In the genomic region with DNA sequence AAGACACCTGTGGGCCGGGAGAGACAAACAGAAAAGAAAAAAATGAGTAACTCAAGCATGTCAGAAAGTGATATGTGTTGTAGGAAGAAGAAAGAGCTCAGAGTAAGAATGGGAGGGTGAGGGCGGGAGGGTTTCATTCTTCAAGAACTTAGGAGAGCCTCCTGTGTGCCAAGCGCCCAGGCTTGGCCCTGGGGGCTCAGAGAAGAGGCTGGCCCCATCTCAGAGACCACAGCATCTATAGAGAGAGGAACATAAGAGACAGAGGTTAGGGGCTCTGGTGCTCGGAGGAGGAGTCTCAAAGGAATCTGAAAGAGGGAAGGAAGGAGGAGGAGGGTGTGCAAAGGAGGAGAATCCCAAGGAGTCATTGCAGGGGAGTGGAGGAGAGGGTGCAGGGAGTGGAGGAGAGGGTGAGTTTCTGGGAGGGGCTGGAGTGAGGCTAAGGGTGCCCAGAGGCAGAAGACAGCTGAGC, we compare ENCODE assay signal across 10 cellular contexts.
DNase-seq lines count a peak whose midpoint lies in the region; ATAC-seq, FAIRE-seq and TF ChIP-seq lines count a peak whose summit lies in the region.
"Had no signal": no experiment of that assay in that cellular context is flagged by ENCODE, and none has a peak within 500 bp of the region (broad histone marks: within the 10 kb centered on the region; RNA-seq: fewer than 3 reads in every experiment).

No MANE protein-coding gene starts in this region.

- no peaks in the 10 kb centered on the region for H3K9me3 ChIP-seq in small intestine (ENCODE audit: control insufficient read depth, low read depth)
- H3K9me3 ChIP-seq: Peyer's patch had no signal

- 45 to 49% (median 45%) methylated on average over 4 of the region's 4 CpGs for WGBS in small intestine, 3 donors

- no peak for FAIRE-seq in small intestine (lab: Jason Lieb, UNC)

- H3K4me1 Mint-ChIP-seq in chondrocyte (ENCODE audit: low read depth) = peaks cover 40% of the 10 kb centered on the region

- H3K36me3 Mint-ChIP-seq in chondrocyte (ENCODE audit: low read depth) = peaks cover 1% of the 10 kb centered on the region

- peaks cover 9% of the 10 kb centered on the region for H3K9me3 Mint-ChIP-seq in chondrocyte (ENCODE audit: low read depth)

- H3K27me3 ChIP-seq in small intestine (ENCODE audit: control insufficient read depth in 2 of 2, insufficient read depth in 2 of 2, low read length in 2 of 2) (no peaks in the 10 kb centered on the region), H7 (ENCODE audit: control insufficient read depth, insufficient read depth, low read length) (no peaks in the 10 kb centered on the region)
- H3K27me3 ChIP-seq: hepatocyte, Peyer's patch had no signal

- peaks cover 3% of the 10 kb centered on the region for H3K27me3 Mint-ChIP-seq in chondrocyte (ENCODE audit: low read depth)

- no peaks in the 10 kb centered on the region for H3K36me3 ChIP-seq in small intestine (ENCODE audit: control insufficient read depth in 2 of 2, insufficient read depth in 2 of 2, low read length in 2 of 2)
- H3K36me3 ChIP-seq in H7 (replicated peaks; ENCODE audit: control insufficient read depth, insufficient read depth, low read length) = no peaks in the 10 kb centered on the region
- H3K36me3 ChIP-seq: Peyer's patch had no signal

- ATAC-seq in GM21619 (IDR thresholded peaks at IDR 0.05; ENCODE audit: unreplicated experiment) = peak; percentile 28
- no peak for ATAC-seq in HG03139 (IDR thresholded peaks at IDR 0.05; ENCODE audit: unreplicated experiment)

- peak overlapping the region; percentile 49 to 62 for H3K27ac ChIP-seq in small intestine (ENCODE audit: low read depth in 1 of 2, low read length in 1 of 2)
- H3K27ac ChIP-seq: hepatocyte, KMS-11 had no signal

- H3K4me3 ChIP-seq in small intestine (ENCODE audit: low read depth in 1 of 2, low read length in 2 of 2) (no peak overlapping the region), H7 (ENCODE audit: insufficient read depth, low read depth, low read length) (no peak overlapping the region)
- H3K4me3 ChIP-seq: hepatocyte had no signal

- H3K27ac Mint-ChIP-seq in chondrocyte (ENCODE audit: unreplicated experiment) = peak overlapping the region; percentile 91

- peaks cover 0 to 5% of the 10 kb centered on the region in 2 donors for H3K4me1 ChIP-seq in small intestine (ENCODE audit: control insufficient read depth in 2 of 2, insufficient read depth in 1 of 2, low read depth in 1 of 2, low read length in 1 of 2)

- DNase-seq in NCI-H69 (lab: John Stamatoyannopoulos, UW) = peak; percentile 29
- DNase-seq in chondrocyte (ENCODE audit: low spot score) = no peak
- no peak for DNase-seq in small intestine
- DNase-seq in H7 = no peak
- no peak for DNase-seq in DMS153 (lab: John Stamatoyannopoulos, UW)

- no peak for TF ChIP-seq CTCF in chondrocyte (IDR thresholded peaks at IDR 0.05)

- H3K4me3 Mint-ChIP-seq in chondrocyte (ENCODE audit: unreplicated experiment) = peak overlapping the region; percentile 27
